In genomic region chr3:66280304-66280703, GRCh38 we compare ENCODE assay signal across 25 cellular contexts. TPM values are rescaled to one million over a fixed set of nuclear protein-coding genes. Genes with fewer than 3 reads are reported as not detected.
DNase-seq lines count a peak whose midpoint lies in the region; ATAC-seq and TF ChIP-seq lines count a peak whose summit lies in the region.
"Had no signal": no experiment of that assay in that cellular context is flagged by ENCODE, and none has a peak within 500 bp of the region (broad histone marks: within the 10 kb centered on the region; RNA-seq: fewer than 3 reads in every experiment).

No MANE protein-coding gene starts in this region.

- 0 out of 2 replicates have a peak, but pooled peaks cover 2% of the 10 kb centered on the region for H4K20me1 ChIP-seq in GM23338 (replicated peaks; ENCODE audit: insufficient read depth)

- no peaks in the 10 kb centered on the region for H3K9me3 Mint-ChIP-seq in CD4-positive, alpha-beta memory T cell
- no peaks in the 10 kb centered on the region for H3K9me3 Mint-ChIP-seq in GM23338
- H3K9me3 Mint-ChIP-seq in activated CD4-positive, alpha-beta memory T cell treated with anti-CD3 and anti-CD28 coated beads for 36 hours = no peaks in the 10 kb centered on the region
- H3K9me3 Mint-ChIP-seq: activated naive CD4-positive, alpha-beta T cell treated with anti-CD3 and anti-CD28 coated beads, Interleukin-2, amount 50 U/mL, for 72 hours; activated T-cell treated with anti-CD3 and anti-CD28 coated beads, Interleukin-2, amount 50 U/mL, for 4 hours had no signal

- intact Hi-C loops in CD4-positive, alpha-beta memory T cell (cut with micrococcal nuclease) = no loop called here
- intact Hi-C loops in activated CD4-positive, alpha-beta memory T cell treated with anti-CD3 and anti-CD28 coated beads for 36 hours (cut with micrococcal nuclease) = no loop called here

- H3K4me1 Mint-ChIP-seq in CD4-positive, alpha-beta memory T cell = peaks cover 25 to 45% (median 34%) of the 10 kb centered on the region in 4 donors
- peaks cover 18% of the 10 kb centered on the region; the same call in 2 of the 3 replicates for H3K4me1 Mint-ChIP-seq in GM23338
- H3K4me1 Mint-ChIP-seq in activated CD4-positive, alpha-beta memory T cell treated with anti-CD3 and anti-CD28 coated beads for 36 hours (ENCODE audit: low read depth) = peaks cover 37% of the 10 kb centered on the region

- H3K9me2 ChIP-seq in GM23338 (ENCODE audit: insufficient read depth) = no peaks in the 10 kb centered on the region

- H3K79me2 ChIP-seq in GM23338 (replicated peaks; ENCODE audit: insufficient read depth) = no peaks in the 10 kb centered on the region

- no peak for ATAC-seq in GM23338
- ATAC-seq in GM18909 (IDR thresholded peaks at IDR 0.05; ENCODE audit: poor library complexity, unreplicated experiment) = no peak
- no peak for ATAC-seq in foreskin keratinocyte
- ATAC-seq: activated naive CD4-positive, alpha-beta T cell treated with anti-CD3 and anti-CD28 coated beads, Interleukin-2, amount 50 U/mL, for 72 hours; activated T-cell treated with anti-CD3 and anti-CD28 coated beads, Interleukin-2, amount 50 U/mL, for 4 hours; body of pancreas; gastrocnemius medialis; GM12878 had no signal

- CTCF ChIA-PET in CD4-positive, alpha-beta memory T cell (lab: Charles Lee; ENCODE audit: partially characterized antibody) = interaction anchor here (0.7 to 6.0 kb wide), 4 partner anchors 17 to 537 kb away, joined by 3 to 80 read pairs (median 56); no protein-coding TSS in a partner anchor
- CTCF ChIA-PET in activated CD4-positive, alpha-beta memory T cell treated with anti-CD3 and anti-CD28 coated beads for 36 hours (lab: Charles Lee) = interaction anchor here (4.6 to 4.8 kb wide), 2 partner anchors 535 to 542 kb away, joined by 29 to 32 read pairs; no protein-coding TSS in a partner anchor

- no peaks in the 10 kb centered on the region for H3K36me3 ChIP-seq in CD4-positive, alpha-beta memory T cell (ENCODE audit: insufficient read depth, low read length)
- no peaks in the 10 kb centered on the region for H3K36me3 ChIP-seq in GM23338 (ENCODE audit: insufficient read depth)
- H3K36me3 ChIP-seq: esophagus muscularis mucosa, gastrocnemius medialis, MG63, spleen had no signal

- H3K4me3 Mint-ChIP-seq in CD4-positive, alpha-beta memory T cell = peak overlapping the region in 6 of 8 donors; percentile 22 to 73 (median 48)
- no peak overlapping the region for H3K4me3 Mint-ChIP-seq in GM23338
- H3K4me3 Mint-ChIP-seq in activated CD4-positive, alpha-beta memory T cell treated with anti-CD3 and anti-CD28 coated beads for 36 hours = no peak overlapping the region
- H3K4me3 Mint-ChIP-seq: activated T-cell treated with anti-CD3 and anti-CD28 coated beads, Interleukin-2, amount 50 U/mL, for 4 hours had no signal

- peaks cover 0 to 2% of the 10 kb centered on the region in 2 donors for H3K36me3 Mint-ChIP-seq in CD4-positive, alpha-beta memory T cell
- 0 out of 3 replicates have a peak, but pooled peaks cover 1% of the 10 kb centered on the region for H3K36me3 Mint-ChIP-seq in GM23338 (ENCODE audit: low read depth)
- H3K36me3 Mint-ChIP-seq in activated CD4-positive, alpha-beta memory T cell treated with anti-CD3 and anti-CD28 coated beads for 36 hours = peaks cover 1% of the 10 kb centered on the region
- H3K36me3 Mint-ChIP-seq: activated naive CD4-positive, alpha-beta T cell treated with anti-CD3 and anti-CD28 coated beads, Interleukin-2, amount 50 U/mL, for 72 hours had no signal

- POLR2A ChIA-PET in CD4-positive, alpha-beta memory T cell (lab: Charles Lee; ENCODE audit: partially characterized antibody) = interaction anchor here (0.7 to 2.9 kb wide), 6 partner anchors 17 to 113 kb away, joined by 3 to 18 read pairs (median 4); no protein-coding TSS in a partner anchor
- POLR2A ChIA-PET in activated CD4-positive, alpha-beta memory T cell treated with anti-CD3 and anti-CD28 coated beads for 36 hours (lab: Charles Lee) = no interaction called here

- H3K27ac ChIP-seq in CD4-positive, alpha-beta memory T cell (ENCODE audit: low read depth, low read length) = no peak overlapping the region
- no peak overlapping the region for H3K27ac ChIP-seq in GM23338 (ENCODE audit: low read depth)
- no peak overlapping the region for H3K27ac ChIP-seq in foreskin keratinocyte
- H3K27ac ChIP-seq: body of pancreas, esophagus muscularis mucosa, gastrocnemius medialis, spleen had no signal

- no peak for TF ChIP-seq CTCF in GM23338 (conservative IDR thresholded peaks at IDR 0.05; ENCODE audit: low read depth in 2 of 2)
- TF ChIP-seq CTCF in foreskin keratinocyte (conservative IDR thresholded peaks at IDR 0.05) = no peak

- no peaks in the 10 kb centered on the region for H3F3A ChIP-seq in GM23338 (replicated peaks; ENCODE audit: low read depth)

- no peak overlapping the region for H2AFZ ChIP-seq in GM23338

- H3K27me3 Mint-ChIP-seq in CD4-positive, alpha-beta memory T cell = no peaks in the 10 kb centered on the region
- H3K27me3 Mint-ChIP-seq in GM23338 (ENCODE audit: insufficient read depth, low read depth, poor library complexity) = no peaks in the 10 kb centered on the region
- no peaks in the 10 kb centered on the region for H3K27me3 Mint-ChIP-seq in activated CD4-positive, alpha-beta memory T cell treated with anti-CD3 and anti-CD28 coated beads for 36 hours

- no peak overlapping the region for H3K4me2 ChIP-seq in GM23338

- no peaks in the 10 kb centered on the region for H3K9me3 ChIP-seq in CD4-positive, alpha-beta memory T cell (ENCODE audit: control insufficient read depth in 1 of 2, low read length in 2 of 2)
- H3K9me3 ChIP-seq: body of pancreas, esophagus muscularis mucosa, gastrocnemius medialis, MG63, spleen had no signal

- H3K27me3 ChIP-seq in CD4-positive, alpha-beta memory T cell (ENCODE audit: insufficient read depth, low read length) = no peaks in the 10 kb centered on the region
- H3K27me3 ChIP-seq in GM23338 (ENCODE audit: insufficient read depth) (no peaks in the 10 kb centered on the region), foreskin keratinocyte (no peaks in the 10 kb centered on the region)
- H3K27me3 ChIP-seq: body of pancreas, esophagus muscularis mucosa, gastrocnemius medialis, MG63, spleen had no signal

- no peak for DNase-seq in CD4-positive, alpha-beta memory T cell
- DNase-seq in GM23338 (ENCODE audit: low spot score) = no peak
- DNase-seq in activated CD4-positive, alpha-beta memory T cell treated with anti-CD3 and anti-CD28 coated beads for 36 hours = no peak
- peak; percentile 52 for DNase-seq in left kidney (ENCODE audit: low read depth, low spot score)
- DNase-seq in activated CD4-positive, CD25-positive, alpha-beta regulatory T cell (lab: John Stamatoyannopoulos, UW) = no peak
- DNase-seq in foreskin keratinocyte = no peak
- DNase-seq: activated CD4-positive, alpha-beta T cell treated with anti-CD3 and anti-CD28 coated beads, Interleukin-2, amount 50 U/mL, for 1 hour; activated T-cell treated with anti-CD3 and anti-CD28 coated beads, Interleukin-2, amount 50 U/mL, for 4 hours; body of pancreas; DMS79; gastrocnemius medialis; MG63; NCI-H1417; NCI-H2107; NCI-H526; occipital lobe; RPMI8226; spleen; stimulated activated CD4-positive, alpha-beta T cell treated with anti-CD3 and anti-CD28 coated beads, Interleukin-4, amount 100 ng/mL, for 1 hour; stimulated activated naive CD4-positive, alpha-beta T cell treated with Interleukin-2 at 50 U/mL for 16 hours had no signal

- H3K4me3 ChIP-seq in CD4-positive, alpha-beta memory T cell (ENCODE audit: low read length in 2 of 2) = no peak overlapping the region
- H3K4me3 ChIP-seq in GM23338 = no peak overlapping the region
- H3K4me3 ChIP-seq: body of pancreas, esophagus muscularis mucosa, gastrocnemius medialis, GM12878, lung, MG63, spleen had no signal

- H3K4me1 ChIP-seq in CD4-positive, alpha-beta memory T cell (ENCODE audit: insufficient read depth, low read length) = peaks cover 34% of the 10 kb centered on the region
- H3K4me1 ChIP-seq in GM23338 (ENCODE audit: insufficient read depth) (peaks cover 12% of the 10 kb centered on the region), foreskin keratinocyte (no peaks in the 10 kb centered on the region)
- H3K4me1 ChIP-seq: esophagus muscularis mucosa had no signal

- H3K27ac Mint-ChIP-seq in CD4-positive, alpha-beta memory T cell = peak overlapping the region; percentile 15 to 95 (median 82)
- peak overlapping the region; percentile 61; the same call in 1 of the 2 replicates for H3K27ac Mint-ChIP-seq in GM23338
- peak overlapping the region; percentile 35 for H3K27ac Mint-ChIP-seq in activated CD4-positive, alpha-beta memory T cell treated with anti-CD3 and anti-CD28 coated beads for 36 hours

TF ChIP-seq in GM23338, 12 proteins besides CTCF, POLR2A, EP300 and RAD21 (continues in another document):
- no peak for TF ChIP-seq NANOG (IDR thresholded peaks at IDR 0.05; ENCODE audit: borderline replicate concordance)
- TF ChIP-seq ZNF331 (CRISPR knock-in tag; IDR thresholded peaks at IDR 0.05; ENCODE audit: low read depth) = no peak
- TF ChIP-seq CREB1 (CRISPR knock-in tag; IDR thresholded peaks at IDR 0.05; ENCODE audit: low read depth) = no peak
- no peak for TF ChIP-seq ZNF114 (CRISPR knock-in tag; IDR thresholded peaks at IDR 0.05)
- no peak for TF ChIP-seq EZH2phosphoT487 (IDR thresholded peaks at IDR 0.05; ENCODE audit: unreplicated experiment)

RNA-seq across cellular contexts. Expression of gene SLC25A26, which starts 59.5 kb away (rescaled TPM):
- 10 to 100 TPM; 18.9 to 21.1 TPM for total RNA-seq in CD4-positive, alpha-beta memory T cell
- polyA plus RNA-seq in CD4-positive, alpha-beta memory T cell = 10 to 100 TPM; 37.0 to 58.1 TPM
- 28.5 and 40.2 TPM in 2 replicates for total RNA-seq in GM23338 (2014; rRNA removed; shearing (Covaris generic))
- polyA plus RNA-seq in GM23338 (2016; fragmentation: Nextera tagmentation; extraction: Ambion mirVana) (20.5 and 24.8 TPM in 2 replicates), foreskin keratinocyte (24.2 and 26.6 TPM in 2 replicates)
- total RNA-seq in activated CD4-positive, alpha-beta memory T cell treated with anti-CD3 and anti-CD28 coated beads for 36 hours = 10 to 100 TPM; 22.6 TPM
- total RNA-seq in foreskin keratinocyte = 18.9 and 21.0 TPM in 2 replicates

Comparison
In these comparisons a context has a peak if more than half of its experiments do, and no peak if none do; other contexts are left out.
1. H3K4me3 Mint-ChIP-seq: peak in CD4-positive, alpha-beta memory T cell (6 of 8); none in GM23338 (single experiment) and activated CD4-positive, alpha-beta memory T cell treated with anti-CD3 and anti-CD28 coated beads for 36 hours (single experiment).
2. Peak in every context shown above with its lines, with median percentiles within 50 percentile points of each other: H3K27ac Mint-ChIP-seq.